ENCODE assay signal across 14 cellular contexts in genomic region chr2:160869411-160869810, GRCh38.
DNase-seq lines count a peak whose midpoint lies in the region; ATAC-seq and TF ChIP-seq lines count a peak whose summit lies in the region.
"Had no signal": no experiment of that assay in that cellular context is flagged by ENCODE, and none has a peak within 500 bp of the region (broad histone marks: within the 10 kb centered on the region; RNA-seq: fewer than 3 reads in every experiment).

No MANE protein-coding gene starts in this region.

- CTCF ChIA-PET in MCF 10A (lab: Yijun Ruan, JAX): interaction anchor here (0.6 kb wide), 1 partner anchor 182 kb away, joined by 4 read pairs; no protein-coding TSS in a partner anchor

- no peak overlapping the region for H3K4me3 Mint-ChIP-seq in MCF 10A (ENCODE audit: unreplicated experiment)
- H3K4me3 Mint-ChIP-seq: naive thymus-derived CD4-positive, alpha-beta T cell had no signal

- H3K36me3 Mint-ChIP-seq in MCF 10A (ENCODE audit: insufficient read depth, unreplicated experiment): no peaks in the 10 kb centered on the region
- H3K36me3 Mint-ChIP-seq: naive thymus-derived CD4-positive, alpha-beta T cell had no signal

- BruUV-seq in MCF 10A (replicated peaks; lab: Mats Ljungman, UMichigan): no TSS peak

- H3K4me1 ChIP-seq in breast epithelium: no peaks in the 10 kb centered on the region
- peaks cover 7% of the 10 kb centered on the region for H3K4me1 ChIP-seq in upper lobe of right lung
- H3K4me1 ChIP-seq: thyroid gland had no signal

- TF ChIP-seq POLR2A in breast epithelium (IDR thresholded peaks at IDR 0.05): no peak

- H3K27ac Mint-ChIP-seq in MCF 10A (ENCODE audit: low read depth, unreplicated experiment): peak overlapping the region; percentile 14
- H3K27ac Mint-ChIP-seq: naive thymus-derived CD4-positive, alpha-beta T cell had no signal

- in situ Hi-C loops in astrocyte of the spinal cord (cut with HindIII; ENCODE audit: low sequenced_read_pairs): no loop called here

- ATAC-seq in left ventricle myocardium superior (peak; percentile 87), upper lobe of right lung (peak; percentile 50), HG02981 (IDR thresholded peaks at IDR 0.05; ENCODE audit: unreplicated experiment) (no peak)
- ATAC-seq: naive thymus-derived CD4-positive, alpha-beta T cell had no signal

- no peaks in the 10 kb centered on the region for H3K9me3 Mint-ChIP-seq in MCF 10A (ENCODE audit: unreplicated experiment)
- H3K9me3 Mint-ChIP-seq: naive thymus-derived CD4-positive, alpha-beta T cell had no signal

- H3K4me3 ChIP-seq in breast epithelium (no peak overlapping the region), astrocyte of the spinal cord (ENCODE audit: low read depth, low read length) (no peak overlapping the region), upper lobe of right lung (no peak overlapping the region)
- H3K4me3 ChIP-seq: cardiac muscle cell, thyroid gland had no signal

- DNase-seq in MCF 10A (ENCODE audit: unreplicated experiment): peak; percentile 82
- no peak for DNase-seq in breast epithelium (ENCODE audit: low spot score in 2 of 2)
- DNase-seq in astrocyte of the spinal cord (ENCODE audit: low read depth, low spot score): peak; percentile 96
- no peak for DNase-seq in left ventricle myocardium superior
- DNase-seq in upper lobe of right lung: no peak
- DNase-seq in SHP77 (lab: John Stamatoyannopoulos, UW): no peak
- no peak for DNase-seq in retina
- DNase-seq: naive thymus-derived CD4-positive, alpha-beta T cell; NCI-H345; stimulated activated CD4-positive, alpha-beta T cell treated with anti-CD3 and anti-CD28 coated beads, Interleukin-2, amount 100 ng/mL, for 48 hours; SW 1271; thyroid gland had no signal

- H3K27me3 ChIP-seq in breast epithelium (no peaks in the 10 kb centered on the region), upper lobe of right lung (no peaks in the 10 kb centered on the region)
- H3K27me3 ChIP-seq: cardiac muscle cell, thyroid gland had no signal

- POLR2A ChIA-PET in MCF 10A (lab: Yijun Ruan, JAX): interaction anchor here (1.0 to 1.3 kb wide), 2 partner anchors 11 kb away, joined by 3 read pairs; no protein-coding TSS in a partner anchor

- no peaks in the 10 kb centered on the region for H3K36me3 ChIP-seq in breast epithelium
- H3K36me3 ChIP-seq in upper lobe of right lung: no peaks in the 10 kb centered on the region
- H3K36me3 ChIP-seq: cardiac muscle cell, thyroid gland had no signal

- H3K9me3 ChIP-seq in breast epithelium (no peaks in the 10 kb centered on the region), upper lobe of right lung (no peaks in the 10 kb centered on the region)
- H3K9me3 ChIP-seq: thyroid gland had no signal

- no peaks in the 10 kb centered on the region for H3K27me3 Mint-ChIP-seq in MCF 10A (ENCODE audit: insufficient read depth, unreplicated experiment)

- intact Hi-C loops in MCF 10A (cut with micrococcal nuclease): no loop called here
- intact Hi-C loops in breast epithelium (cut with DNase I; ENCODE audit: low total_unique reads): no loop called here
- intact Hi-C loops in left ventricle myocardium superior (cut with micrococcal nuclease): no loop called here
- intact Hi-C loops in upper lobe of right lung (cut with DNase I): no loop called here

- H3K4me1 Mint-ChIP-seq in MCF 10A (ENCODE audit: insufficient read depth, unreplicated experiment): peaks cover 15% of the 10 kb centered on the region
- H3K4me1 Mint-ChIP-seq: naive thymus-derived CD4-positive, alpha-beta T cell had no signal

- H3K27ac ChIP-seq in breast epithelium (peak overlapping the region in 1 of 2 donors; percentile 51), upper lobe of right lung (no peak overlapping the region)
- H3K27ac ChIP-seq: cardiac muscle cell, thyroid gland had no signal

- TF ChIP-seq CTCF in MCF 10A (IDR thresholded peaks at IDR 0.05; ENCODE audit: unreplicated experiment): no peak
- TF ChIP-seq CTCF in breast epithelium (IDR thresholded peaks at IDR 0.05): no peak
- no peak for TF ChIP-seq CTCF in astrocyte of the spinal cord (IDR thresholded peaks at IDR 0.05; ENCODE audit: low read depth, low read length)
- TF ChIP-seq CTCF in upper lobe of right lung (IDR thresholded peaks at IDR 0.05): no peak

Comparison
In these comparisons a context has a peak if more than half of its experiments do, and no peak if none do; other contexts are left out.
1. DNase-seq: peak in MCF 10A (single experiment) and astrocyte of the spinal cord (single experiment); none in breast epithelium (0 of 2), left ventricle myocardium superior (single experiment), upper lobe of right lung (single experiment), SHP77 (0 of 2) and retina (single experiment).